In genomic region chr17:3889613-3890012, GRCh38 we compare ENCODE assay signal across 1 cellular context.
TF ChIP-seq lines count a peak whose summit lies in the region.

No MANE protein-coding gene starts in this region.

TF ChIP-seq in H1, 55 proteins besides CTCF, POLR2A, EP300 and RAD21:
- TF ChIP-seq KDM1A (IDR thresholded peaks at IDR 0.05; ENCODE audit: borderline replicate concordance, low read length) (no peak), CREB1 (IDR thresholded peaks at IDR 0.05) (no peak), CBX8 (IDR thresholded peaks at IDR 0.05; ENCODE audit: borderline replicate concordance, low read depth, low read length) (no peak), POU5F1 (IDR thresholded peaks at IDR 0.05; ENCODE audit: low read depth, low read length) (no peak), CEBPB (IDR thresholded peaks at IDR 0.05; ENCODE audit: low read depth, low read length) (no peak), TCF12 (IDR thresholded peaks at IDR 0.05; ENCODE audit: low read depth, low read length) (no peak), FOSL1 (IDR thresholded peaks at IDR 0.05; ENCODE audit: insufficient read depth, low read depth, low read length) (no peak), RNF2 (IDR thresholded peaks at IDR 0.05; ENCODE audit: borderline replicate concordance, low read depth, low read length, missing control alignments, poor library complexity, severe bottlenecking) (no peak), CHD7 (IDR thresholded peaks at IDR 0.05; ENCODE audit: insufficient replicate concordance, low read length) (no peak), POLR2AphosphoS5 (IDR thresholded peaks at IDR 0.05; ENCODE audit: low read depth, low read length) (no peak), SP4 (IDR thresholded peaks at IDR 0.05; ENCODE audit: low read length) (no peak), GTF2F1 (IDR thresholded peaks at IDR 0.05; ENCODE audit: borderline replicate concordance, low read depth, low read length) (no peak), TBP (IDR thresholded peaks at IDR 0.05; ENCODE audit: low read depth, low read length) (no peak), KDM5A (IDR thresholded peaks at IDR 0.05; ENCODE audit: low read length) (no peak), SP1 (IDR thresholded peaks at IDR 0.05; ENCODE audit: low read depth, low read length) (no peak), NRF1 (IDR thresholded peaks at IDR 0.05; ENCODE audit: low read depth, low read length) (no peak), SIX5 (IDR thresholded peaks at IDR 0.05; ENCODE audit: low read depth, low read length) (no peak), TAF7 (optimal IDR thresholded peaks at IDR 0.05; ENCODE audit: borderline replicate concordance, low read depth, low read length) (no peak)
TF ChIP-seq in H1: peak in this region for 0.
